In genomic region chr11:1303196-1303821, GRCh38 we compare ENCODE assay signal across 9 cellular contexts. TPM values are rescaled to one million over a fixed set of nuclear protein-coding genes. Genes with fewer than 3 reads are reported as not detected.
DNase-seq lines count a peak whose midpoint lies in the region; ATAC-seq, FAIRE-seq and TF ChIP-seq lines count a peak whose summit lies in the region.
"Had no signal": no experiment of that assay in that cellular context is flagged by ENCODE, and none has a peak within 500 bp of the region (broad histone marks: within the 10 kb centered on the region; RNA-seq: fewer than 3 reads in every experiment).

No MANE protein-coding gene starts in this region.

- no peaks in the 10 kb centered on the region for H3K36me3 ChIP-seq in mucosa of descending colon (ENCODE audit: low read depth)

- CTCF ChIA-PET in HEK293T (lab: Yijun Ruan, JAX): no interaction called here

- peak; percentile 61 for ATAC-seq in mucosa of descending colon

- peaks cover 85% of the 10 kb centered on the region for H3K4me1 Mint-ChIP-seq in CD14-positive monocyte

- FAIRE-seq in GM19239 (lab: Jason Lieb, UNC): no peak

- H3K27ac Mint-ChIP-seq in CD14-positive monocyte: peak overlapping the region in 6 of 7 donors; percentile 59 to 89 (median 76)
- H3K27ac Mint-ChIP-seq: activated T-helper 1 cell treated with anti-CD3 and anti-CD28 coated beads, Interleukin-12 subunit alpha, Interleukin-12 subunit beta, Interleukin-2, Interleukin-4 antibody, amounts not matched to agents 30 ng/mL and 10 ng/mL and 1 ng/mL, durations not matched to agents 14 hours and 24 hours and 36 hours had no signal

- H3K4me3 ChIP-seq in LNCaP clone FGC (ENCODE audit: low read depth, low read length) (no peak overlapping the region), mucosa of descending colon (no peak overlapping the region)

- H3K9me3 ChIP-seq in mucosa of descending colon: no peaks in the 10 kb centered on the region

- H3K4me3 Mint-ChIP-seq in CD14-positive monocyte: no peak overlapping the region
- H3K4me3 Mint-ChIP-seq: activated T-helper 1 cell treated with anti-CD3 and anti-CD28 coated beads, Interleukin-12 subunit alpha, Interleukin-12 subunit beta, Interleukin-2, Interleukin-4 antibody, amounts not matched to agents 30 ng/mL and 10 ng/mL and 1 ng/mL, durations not matched to agents 14 hours and 24 hours and 36 hours had no signal

- H3K4me1 ChIP-seq in mucosa of descending colon (ENCODE audit: low read depth): peaks cover 63% of the 10 kb centered on the region

- no peaks in the 10 kb centered on the region for H3K27me3 Mint-ChIP-seq in CD14-positive monocyte (ENCODE audit: low read depth in 3 of 3)

- H3K9me3 Mint-ChIP-seq in CD14-positive monocyte: no peaks in the 10 kb centered on the region
- H3K9me3 Mint-ChIP-seq: activated T-helper 1 cell treated with anti-CD3 and anti-CD28 coated beads, Interleukin-12 subunit alpha, Interleukin-12 subunit beta, Interleukin-2, Interleukin-4 antibody, amounts not matched to agents 30 ng/mL and 10 ng/mL and 1 ng/mL, durations not matched to agents 14 hours and 24 hours and 36 hours had no signal

- peak; percentile 77 for DNase-seq in CD14-positive monocyte (ENCODE audit: low spot score)
- peak; percentile 88 for DNase-seq in LNCaP clone FGC (ENCODE audit: low read depth)
- DNase-seq in dermis microvascular lymphatic vessel endothelial cell (ENCODE audit: low read depth in 2 of 2): peak; percentile 18 to 53
- DNase-seq in mucosa of descending colon: peak in 2 of 3 donors; percentile 39 to 67
- DNase-seq in NCI-H446 (lab: John Stamatoyannopoulos, UW): no peak
- DNase-seq in HEK293T (ENCODE audit: extremely low spot score): no peak
- DNase-seq in GM19239 (ENCODE audit: insufficient read length, low spot score): no peak
- DNase-seq in T-helper 9 cell: no peak

- TF ChIP-seq CTCF in CD14-positive monocyte (IDR thresholded peaks at IDR 0.05) (peak; percentile 41), LNCaP clone FGC (IDR thresholded peaks at IDR 0.05; ENCODE audit: control insufficient read depth, extremely low read depth, insufficient read depth) (peak; percentile 68), mucosa of descending colon (IDR thresholded peaks at IDR 0.05) (peak; percentile 18)

- H3K36me3 Mint-ChIP-seq in CD14-positive monocyte: peaks cover 40 to 63% of the 10 kb centered on the region in 2 donors

- intact Hi-C loops in CD14-positive monocyte (cut with micrococcal nuclease) (loop anchor here in 1 of 2 donors (5.0 kb wide), 1 partner anchor 36 kb away; no protein-coding TSS in a partner anchor), mucosa of descending colon (cut with DNase I, micrococcal nuclease) (no loop called here)

- POLR2A ChIA-PET in HEK293T (lab: Yijun Ruan, JAX): no interaction called here

TF ChIP-seq in HEK293T, 16 proteins besides CTCF, POLR2A, EP300 and RAD21:
- no peak for TF ChIP-seq BHLHE40 (IDR thresholded peaks at IDR 0.05; ENCODE audit: borderline replicate concordance)
- no peak for TF ChIP-seq ZNF384 (IDR thresholded peaks at IDR 0.05)
- no peak for TF ChIP-seq CTBP1 (IDR thresholded peaks at IDR 0.05; ENCODE audit: borderline replicate concordance)
- no peak for TF ChIP-seq SUZ12 (IDR thresholded peaks at IDR 0.05)
- TF ChIP-seq L3MBTL2 (conservative IDR thresholded peaks at IDR 0.05): no peak
- TF ChIP-seq ELF4 (IDR thresholded peaks at IDR 0.05): no peak
- TF ChIP-seq FOXK2 (IDR thresholded peaks at IDR 0.05): no peak
- TF ChIP-seq HDGF (IDR thresholded peaks at IDR 0.05; ENCODE audit: borderline replicate concordance): no peak
- TF ChIP-seq SP1 (IDR thresholded peaks at IDR 0.05): no peak
- TF ChIP-seq ARNT (IDR thresholded peaks at IDR 0.05): no peak

RNA-seq across cellular contexts. Expression of gene TOLLIP, which starts 6.1 kb away (rescaled TPM):
- 10 to 100 TPM; 67.9 to 71.7 TPM for polyA plus RNA-seq in CD14-positive monocyte
- total RNA-seq in dermis microvascular lymphatic vessel endothelial cell (16.6 and 34.5 TPM in 2 replicates), mucosa of descending colon (10 to 100 TPM; 62.4 to 65.4 (median 62.5) TPM)

Comparison
In these comparisons a context has a peak if more than half of its experiments do, and no peak if none do; other contexts are left out.
1. DNase-seq: peak in CD14-positive monocyte (single experiment), LNCaP clone FGC (single experiment), dermis microvascular lymphatic vessel endothelial cell (2 of 2) and mucosa of descending colon (2 of 3); none in NCI-H446 (0 of 2), HEK293T (single experiment), GM19239 (single experiment) and T-helper 9 cell (single experiment).
2. CTCF ChIP-seq: peak in every context shown above with its lines; median percentile 68 in LNCaP clone FGC; 41 in CD14-positive monocyte; 18 in mucosa of descending colon.